8 cellular contexts compared by ENCODE assay signal in the genomic region with DNA sequence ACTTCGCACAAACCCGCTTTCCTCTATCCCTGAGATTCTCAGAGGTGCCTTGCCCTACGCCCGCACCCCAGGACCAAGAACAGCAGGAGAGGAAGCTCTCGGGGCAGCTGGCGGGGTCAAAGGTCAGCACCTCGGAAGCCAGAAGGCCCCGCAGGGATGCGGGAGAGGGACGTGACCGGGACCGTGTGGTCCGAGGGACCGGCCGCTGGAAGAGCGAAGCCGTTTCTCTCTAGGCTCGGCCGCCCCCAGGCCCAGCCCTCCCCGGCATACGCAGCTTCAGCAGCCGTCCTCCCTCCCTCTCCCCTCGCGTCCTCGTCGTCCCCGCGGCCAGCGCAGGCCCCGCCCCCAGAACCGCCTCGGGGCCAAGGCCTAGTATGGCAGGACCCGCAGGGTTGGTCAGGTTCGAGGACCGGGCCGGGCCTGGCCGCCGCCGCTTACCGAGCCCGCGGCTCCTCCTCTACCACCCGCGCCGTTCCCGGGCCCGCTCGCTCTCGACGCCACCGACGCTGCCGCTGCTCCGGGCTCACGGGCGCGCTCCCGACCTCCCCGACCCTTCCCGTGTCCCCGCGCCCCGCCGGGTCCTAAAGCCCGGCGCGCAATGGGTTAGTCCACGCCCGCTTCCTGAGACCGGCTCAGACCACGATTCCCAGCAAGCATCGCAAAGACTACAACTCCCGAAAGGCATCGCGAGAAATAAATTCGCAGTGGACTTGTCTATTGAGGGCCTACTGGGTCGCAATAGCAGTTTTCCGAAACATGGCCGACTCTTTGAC. TPM values are rescaled to one million over a fixed set of nuclear protein-coding genes. Genes with fewer than 3 reads are reported as not detected.
A peak's percentile ranks its signal among the peaks of the same experiment; 100 is the strongest.
DNase-seq lines count a peak whose midpoint lies in the region; ATAC-seq and TF ChIP-seq lines count a peak whose summit lies in the region.

A gene with protein sequence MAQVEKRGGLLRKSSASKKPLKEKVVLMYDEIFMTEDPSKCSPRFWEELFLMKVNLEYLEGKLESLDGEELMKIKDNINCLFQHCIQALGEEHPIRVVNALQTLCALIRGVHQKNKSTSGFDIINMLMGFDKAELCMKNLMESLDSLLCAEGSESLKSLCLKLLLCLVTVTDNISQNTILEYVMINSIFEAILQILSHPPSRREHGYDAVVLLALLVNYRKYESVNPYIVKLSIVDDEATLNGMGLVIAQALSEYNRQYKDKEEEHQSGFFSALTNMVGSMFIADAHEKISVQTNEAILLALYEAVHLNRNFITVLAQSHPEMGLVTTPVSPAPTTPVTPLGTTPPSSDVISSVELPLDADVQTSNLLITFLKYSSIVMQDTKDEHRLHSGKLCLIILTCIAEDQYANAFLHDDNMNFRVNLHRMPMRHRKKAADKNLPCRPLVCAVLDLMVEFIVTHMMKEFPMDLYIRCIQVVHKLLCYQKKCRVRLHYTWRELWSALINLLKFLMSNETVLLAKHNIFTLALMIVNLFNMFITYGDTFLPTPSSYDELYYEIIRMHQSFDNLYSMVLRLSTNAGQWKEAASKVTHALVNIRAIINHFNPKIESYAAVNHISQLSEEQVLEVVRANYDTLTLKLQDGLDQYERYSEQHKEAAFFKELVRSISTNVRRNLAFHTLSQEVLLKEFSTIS (minus strand): TSS at position 527 of the 773 bp plus-strand sequence. CDS start 16,059 bp downstream, outside the sequence.

- 0 to 1% (median 1%) methylated on average over 47 to 79 of the region's 79 CpGs for WGBS in heart left ventricle, 4 donors

- H3K9me3 ChIP-seq in adipocyte (ENCODE audit: control insufficient read depth, low read length) (no peaks in the 10 kb centered on the region), heart left ventricle (no peaks in the 10 kb centered on the region)

- peak within 1 kb of the TSS; percentile 94 for H3K9ac ChIP-seq in adipocyte (ENCODE audit: low read length)

- peak within 1 kb of the TSS; percentile 88 to 99 (median 96) for H3K27ac ChIP-seq in heart left ventricle

- H3K9me3 Mint-ChIP-seq in type B pancreatic cell: no peaks in the 10 kb centered on the region

- TF ChIP-seq CTCF in GM12864 (IDR thresholded peaks at IDR 0.05; ENCODE audit: low read depth, low read length, missing control alignments) (no peak), heart left ventricle (IDR thresholded peaks at IDR 0.05) (no peak), type B pancreatic cell (conservative IDR thresholded peaks at IDR 0.05) (no peak)

- H3K36me3 Mint-ChIP-seq in type B pancreatic cell: no peaks in the 10 kb centered on the region

- DNase-seq in GM12864 (ENCODE audit: low read depth) (peak; percentile 96), NCI-H1417 (lab: John Stamatoyannopoulos, UW) (peak; percentile 91 to 96 (median 95)), T follicular helper cell (ENCODE audit: low read depth) (peak; percentile 77), adipocyte (ENCODE audit: low read depth) (peak; percentile 99), heart left ventricle (peak; percentile 94 to 97 (median 94)), pons (ENCODE audit: low spot score) (peak; percentile 99), type B pancreatic cell (ENCODE audit: extremely low spot score, unreplicated experiment) (peak; percentile 92)

- no peaks in the 10 kb centered on the region for H3K36me3 ChIP-seq in adipocyte (ENCODE audit: control insufficient read depth, insufficient read depth, low read length, severe bottlenecking)
- no peaks in the 10 kb centered on the region for H3K36me3 ChIP-seq in heart left ventricle

- H3K4me3 Mint-ChIP-seq in type B pancreatic cell: peak within 1 kb of the TSS; percentile 96

- peak in 1 of 2 donors; percentile 77 for TF ChIP-seq POLR2A in heart left ventricle (IDR thresholded peaks at IDR 0.05)

- intact Hi-C loops in heart left ventricle (cut with DNase I): loop anchor here in 1 of 10 donors (1.0 kb wide), 1 partner anchor 96 kb away; the partner anchor contains the start of gene NOLC1

- H3K27me3 ChIP-seq in adipocyte (replicated peaks; ENCODE audit: control insufficient read depth, insufficient read depth, low read length): no peaks in the 10 kb centered on the region
- H3K27me3 ChIP-seq in heart left ventricle: no peaks in the 10 kb centered on the region

- ATAC-seq in HG02678 (IDR thresholded peaks at IDR 0.05; ENCODE audit: unreplicated experiment) (peak; percentile 93), heart left ventricle (peak; percentile 94 to 99 (median 97))

- H3K4me3 ChIP-seq in GM12864 (ENCODE audit: low read depth, low read length): peak within 1 kb of the TSS; percentile 90
- peak within 1 kb of the TSS; percentile 90 for H3K4me3 ChIP-seq in adipocyte (ENCODE audit: low read length)
- peak within 1 kb of the TSS; percentile 78 to 97 (median 92) for H3K4me3 ChIP-seq in heart left ventricle

- peaks cover 18% of the 10 kb centered on the region for H3K4me1 Mint-ChIP-seq in type B pancreatic cell (ENCODE audit: unreplicated experiment)

- no peaks in the 10 kb centered on the region for H3K27me3 Mint-ChIP-seq in type B pancreatic cell

- peaks cover 23% of the 10 kb centered on the region for H3K4me1 ChIP-seq in adipocyte (ENCODE audit: control insufficient read depth, insufficient read depth, low read length)
- peaks cover 3 to 47% (median 28%) of the 10 kb centered on the region in 12 donors for H3K4me1 ChIP-seq in heart left ventricle

- H3K27ac Mint-ChIP-seq in type B pancreatic cell: peak within 1 kb of the TSS; percentile 90

RNA-seq across cellular contexts. Expression of the gene that starts here (rescaled TPM):
- 10 to 100 TPM; 28.5 to 84.2 (median 45.4) TPM for total RNA-seq in heart left ventricle
- polyA plus RNA-seq in heart left ventricle: 10 to 100 TPM; 33.4 to 43.9 TPM
- 20.5 and 22.2 TPM in 2 replicates for total RNA-seq in type B pancreatic cell (ENCODE audit: low replicate concordance)

Comparison
In these comparisons a context has a peak if more than half of its experiments do, and no peak if none do; other contexts are left out.
1. Peak in every context shown above with its lines: DNase-seq, ATAC-seq, H3K4me3 ChIP-seq and H3K27ac ChIP-seq.